In genomic region chr4:52911684-52912294, GRCh38 we compare ENCODE assay signal across 8 cellular contexts. TPM values are rescaled to one million over a fixed set of nuclear protein-coding genes. Genes with fewer than 3 reads are reported as not detected.
DNase-seq lines count a peak whose midpoint lies in the region; TF ChIP-seq lines count a peak whose summit lies in the region.

No MANE protein-coding gene starts in this region.

- intact Hi-C loops in adrenal gland (cut with DNase I) = no loop called here

- TF ChIP-seq POLR2A in adrenal gland (IDR thresholded peaks at IDR 0.05) = no peak

- WGBS in adrenal gland, 4 donors = 10 to 17% (median 13%) methylated on average over 3 of the region's 3 CpGs

- peaks cover 27 to 31% of the 10 kb centered on the region in 2 donors for H3K4me1 ChIP-seq in adrenal gland (replicated peaks in 1 of 2)

- H3K9me3 ChIP-seq in adrenal gland (replicated peaks in 1 of 3) = no peaks in the 10 kb centered on the region

- peak; percentile 44 to 69 (median 60) for TF ChIP-seq CTCF in adrenal gland (IDR thresholded peaks at IDR 0.05)

- no peak overlapping the region for H3K27ac ChIP-seq in adrenal gland

- peak; percentile 12 for DNase-seq in GDM1 (lab: John Stamatoyannopoulos, UW)
- peak; percentile 84 for DNase-seq in H4 (ENCODE audit: low spot score)
- peak; percentile 65 for DNase-seq in MV-4-11 (lab: John Stamatoyannopoulos, UW)
- peak; percentile 52 for DNase-seq in SW480 (ENCODE audit: low spot score)
- DNase-seq in adrenal gland = peak; percentile 74 to 94 (median 86)
- peak; percentile 39 for DNase-seq in hippocampal formation (lab: John Stamatoyannopoulos, UW)
- peak; percentile 57 to 74 (median 64) for DNase-seq in stimulated activated CD4-positive, alpha-beta T cell treated with anti-CD3 and anti-CD28 coated beads, Interleukin-12 subunit alpha, Interleukin-12 subunit beta, amount 100 ng/mL, for 48 hours (ENCODE audit: low read depth in 2 of 3, low spot score in 1 of 3)
- DNase-seq in middle frontal gyrus (ENCODE audit: extremely low spot score, low spot score) = no peak

- H3K27me3 ChIP-seq in adrenal gland = no peaks in the 10 kb centered on the region

- no peak overlapping the region for H3K4me3 ChIP-seq in adrenal gland

- no peaks in the 10 kb centered on the region for H3K36me3 ChIP-seq in adrenal gland (replicated peaks in 1 of 2)

RNA-seq across cellular contexts. Expression of gene RASL11B, which starts 49.7 kb away (rescaled TPM):
- total RNA-seq in H4 (2014; rRNA removed; shearing (Covaris generic)) = 0.60 and 0.80 TPM in 2 replicates
- 10 to 100 TPM in 1 of 8 donors, 1 to 10 TPM in 7; 1.3 to 11.0 (median 4.2) TPM for total RNA-seq in adrenal gland
- polyA plus RNA-seq in adrenal gland = 1 to 10 TPM; 2.8 to 3.1 (median 3.1) TPM
